Comparison of ENCODE assay signal across 8 cellular contexts in genomic region chr6:33276864-33277662, GRCh38. TPM values are rescaled to one million over a fixed set of nuclear protein-coding genes. Genes with fewer than 3 reads are reported as not detected.
DNase-seq lines count a peak whose midpoint lies in the region; ATAC-seq and TF ChIP-seq lines count a peak whose summit lies in the region.

A gene with protein sequence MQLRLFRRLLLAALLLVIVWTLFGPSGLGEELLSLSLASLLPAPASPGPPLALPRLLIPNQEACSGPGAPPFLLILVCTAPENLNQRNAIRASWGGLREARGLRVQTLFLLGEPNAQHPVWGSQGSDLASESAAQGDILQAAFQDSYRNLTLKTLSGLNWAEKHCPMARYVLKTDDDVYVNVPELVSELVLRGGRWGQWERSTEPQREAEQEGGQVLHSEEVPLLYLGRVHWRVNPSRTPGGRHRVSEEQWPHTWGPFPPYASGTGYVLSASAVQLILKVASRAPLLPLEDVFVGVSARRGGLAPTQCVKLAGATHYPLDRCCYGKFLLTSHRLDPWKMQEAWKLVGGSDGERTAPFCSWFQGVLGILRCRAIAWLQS (plus strand): TSS chr6:33277123. CDS start chr6:33277420, 297 bp downstream.

- H3K9me2 ChIP-seq in DOHH2 (replicated peaks; ENCODE audit: control insufficient read depth, low read length), result no peaks in the 10 kb centered on the region

- H4K20me1 ChIP-seq in DOHH2 (ENCODE audit: control insufficient read depth, insufficient read depth, low read depth, low read length), result peaks cover 25% of the 10 kb centered on the region

- peak within 1 kb of the TSS; percentile 99 for H3K4me2 ChIP-seq in DOHH2 (ENCODE audit: low read length)

- H3K27me3 ChIP-seq in DOHH2 (ENCODE audit: control insufficient read depth, low read length) (no peaks in the 10 kb centered on the region), adipocyte (replicated peaks; ENCODE audit: control insufficient read depth, insufficient read depth, low read length) (no peaks in the 10 kb centered on the region), heart right ventricle (no peaks in the 10 kb centered on the region), aorta (ENCODE audit: control insufficient read depth in 1 of 2, insufficient read depth in 2 of 2, low read length in 1 of 2) (no peaks in the 10 kb centered on the region)

- H3F3A ChIP-seq in DOHH2 (ENCODE audit: control insufficient read depth, insufficient read depth), result peaks cover 74% of the 10 kb centered on the region

- 1 to 2% methylated on average over 72 to 80 of the region's 80 CpGs for WGBS in heart right ventricle, 2 donors
- WGBS in aorta, 2 donors, result 0 to 1% methylated on average over 72 to 80 of the region's 80 CpGs

- peaks cover 91% of the 10 kb centered on the region for H3K36me3 ChIP-seq in DOHH2 (ENCODE audit: control insufficient read depth, low read length)
- H3K36me3 ChIP-seq in adipocyte (ENCODE audit: control insufficient read depth, insufficient read depth, low read length, severe bottlenecking), result peaks cover 74% of the 10 kb centered on the region
- H3K36me3 ChIP-seq in heart right ventricle, result peaks cover 0 to 84% (median 15%) of the 10 kb centered on the region in 9 donors
- H3K36me3 ChIP-seq in aorta (ENCODE audit: control insufficient read depth in 1 of 2, insufficient read depth in 2 of 2, low read length in 1 of 2), result no peaks in the 10 kb centered on the region

- TF ChIP-seq CTCF in DOHH2 (IDR thresholded peaks at IDR 0.05; ENCODE audit: low read depth, low read length, poor library complexity, severe bottlenecking), result peak; percentile 40
- peak; percentile 32 to 74 (median 62) for TF ChIP-seq CTCF in heart right ventricle (IDR thresholded peaks at IDR 0.05)

- H3K9ac ChIP-seq in adipocyte (ENCODE audit: low read length), result peak within 1 kb of the TSS; percentile 98

- H3K27ac ChIP-seq in DOHH2 (ENCODE audit: low read depth, low read length) (peak within 1 kb of the TSS; percentile 80), heart right ventricle (peak within 1 kb of the TSS; percentile 68 to 96 (median 92)), aorta (ENCODE audit: low read depth in 1 of 2, low read length in 2 of 2) (peak within 1 kb of the TSS; percentile 34 to 35)

- in situ Hi-C loops in KBM-7 (cut with MboI; ENCODE audit: low pct_unique_long_range_greater_than_20kb, low sequenced_read_pairs), result loop anchor here (10.0 kb wide), 1 partner anchor 128 kb away; no protein-coding TSS in a partner anchor

- peak; percentile 43 for ATAC-seq in GM21515 (IDR thresholded peaks at IDR 0.05; ENCODE audit: unreplicated experiment)
- ATAC-seq in heart right ventricle, result peak; percentile 72 to 85 (median 78)
- ATAC-seq in aorta (ENCODE audit: low FRiP score), result peak; percentile 82

- H3K9me3 ChIP-seq in DOHH2 (ENCODE audit: control insufficient read depth, insufficient read depth, low read length) (no peaks in the 10 kb centered on the region), adipocyte (ENCODE audit: control insufficient read depth, low read length) (no peaks in the 10 kb centered on the region), heart right ventricle (no peaks in the 10 kb centered on the region), aorta (ENCODE audit: control insufficient read depth, low read length) (no peaks in the 10 kb centered on the region)

- DNase-seq in KBM-7 (peak; percentile 85), SW 1271 (lab: John Stamatoyannopoulos, UW) (peak; percentile 40 to 60), adipocyte (ENCODE audit: low read depth) (peak; percentile 76), heart right ventricle (peak; percentile 79 to 80), posterior cingulate gyrus (peak; percentile 28 to 93 (median 54)), aorta (peak; percentile 84 to 92)

- H3K4me3 ChIP-seq in DOHH2 (ENCODE audit: low read length) (peak within 1 kb of the TSS; percentile 93), adipocyte (ENCODE audit: low read length) (peak within 1 kb of the TSS; percentile 79), heart right ventricle (peak within 1 kb of the TSS; percentile 40 to 83 (median 72)), aorta (ENCODE audit: low read length in 2 of 2) (peak within 1 kb of the TSS; percentile 46 to 50)

- peaks cover 39% of the 10 kb centered on the region for H3K79me2 ChIP-seq in DOHH2 (ENCODE audit: control insufficient read depth, low read length)

- H3K4me1 ChIP-seq in DOHH2 (ENCODE audit: control insufficient read depth, low read length), result peaks cover 71% of the 10 kb centered on the region
- H3K4me1 ChIP-seq in adipocyte (ENCODE audit: control insufficient read depth, insufficient read depth, low read length), result peaks cover 43% of the 10 kb centered on the region
- peaks cover 10 to 70% (median 53%) of the 10 kb centered on the region in 9 donors for H3K4me1 ChIP-seq in heart right ventricle
- no peaks in the 10 kb centered on the region for H3K4me1 ChIP-seq in aorta (ENCODE audit: control insufficient read depth in 1 of 2, insufficient read depth in 2 of 2, low read length in 2 of 2)

- intact Hi-C loops in heart right ventricle (cut with DNase I) (no loop called here), posterior cingulate gyrus (cut with DNase I) (no loop called here), aorta (cut with DNase I) (loop anchor here in 1 of 2 donors (5.0 kb wide), 2 partner anchors 35 to 135 kb away; partner anchors contain the start of genes PHF1 and TAPBP)

RNA-seq across cellular contexts. Expression of the gene that starts here (rescaled TPM):
- total RNA-seq in heart right ventricle (10 to 100 TPM in 2 of 10 donors, 1 to 10 TPM in 8; 5.3 to 12.2 (median 8.0) TPM), aorta (10 to 100 TPM; 12.7 to 14.3 TPM)
- polyA plus RNA-seq in heart right ventricle (1 to 10 TPM; 7.0 to 9.1 TPM), aorta (10 to 100 TPM in 1 of 2 donors, 1 to 10 TPM in 1; 8.3 to 17.0 TPM)

Comparison
In these comparisons a context has a peak if more than half of its experiments do, and no peak if none do; other contexts are left out.
1. Peak in every context shown above with its lines: DNase-seq, ATAC-seq, H3K4me3 ChIP-seq and H3K27ac ChIP-seq.
2. H3K27ac ChIP-seq: peak in every context shown above with its lines; median percentile 92 in heart right ventricle; 80 in DOHH2; 34 in aorta.